8 cellular contexts compared by ENCODE assay signal in genomic region chr22:50271519-50271970, GRCh38. TPM values are rescaled to one million over a fixed set of nuclear protein-coding genes. Genes with fewer than 3 reads are reported as not detected.
A peak's percentile ranks its signal among the peaks of the same experiment; 100 is the strongest.
DNase-seq lines count a peak whose midpoint lies in the region; ATAC-seq, FAIRE-seq and TF ChIP-seq lines count a peak whose summit lies in the region.

No MANE protein-coding gene starts in this region.

- H3K9ac ChIP-seq in iPS-15b (ENCODE audit: low read depth, low read length), result no peak overlapping the region

- H3K9me3 ChIP-seq in Caco-2, result no peaks in the 10 kb centered on the region
- peaks cover 8% of the 10 kb centered on the region for H3K9me3 ChIP-seq in SJSA1 (replicated peaks)
- no peaks in the 10 kb centered on the region for H3K9me3 ChIP-seq in iPS-15b (ENCODE audit: control insufficient read depth, insufficient read depth, low read length)

- DNase-seq in Caco-2, result peak; percentile 62 to 77
- DNase-seq in HTR-8/SVneo (ENCODE audit: insufficient read length, low spot score), result no peak
- DNase-seq in SJSA1 (ENCODE audit: low read depth in 1 of 2, low spot score in 2 of 2), result peak; percentile 52 to 71
- DNase-seq in astrocyte of the hippocampus (ENCODE audit: low read depth, low spot score), result peak; percentile 88
- peak; percentile 67 for DNase-seq in stimulated activated CD4-positive, alpha-beta T cell treated with anti-CD3 and anti-CD28 coated beads, Interleukin-12 subunit alpha, Interleukin-12 subunit beta, amount 100 ng/mL, for 4 hours

- no peak for ATAC-seq in HG03280 (IDR thresholded peaks at IDR 0.05; ENCODE audit: unreplicated experiment)
- ATAC-seq in GM18909 (IDR thresholded peaks at IDR 0.05; ENCODE audit: poor library complexity, unreplicated experiment), result no peak

- no peaks in the 10 kb centered on the region for H3K9me3 Mint-ChIP-seq in Caco-2 (ENCODE audit: unreplicated experiment)

- H3K27me3 ChIP-seq in Caco-2 (replicated peaks; ENCODE audit: control insufficient read depth, insufficient read depth, low read length) (no peaks in the 10 kb centered on the region), SJSA1 (replicated peaks) (peaks cover 32% of the 10 kb centered on the region), iPS-15b (ENCODE audit: control insufficient read depth, insufficient read depth, low read length) (peaks cover 28% of the 10 kb centered on the region)

- H3K4me3 Mint-ChIP-seq in Caco-2 (ENCODE audit: unreplicated experiment), result peak overlapping the region; percentile 66

- TF ChIP-seq CTCF in Caco-2 (IDR thresholded peaks at IDR 0.05; ENCODE audit: insufficient read depth in 1 of 2, low read depth in 1 of 2, low read length in 1 of 2, severe bottlenecking in 1 of 2, unreplicated experiment in 1 of 2), result peak in 1 of 2 experiments; percentile 25

- peak overlapping the region; percentile 45 for H3K4me3 ChIP-seq in Caco-2 (ENCODE audit: low read depth, low read length)
- no peak overlapping the region; the same call in 1 of the 2 replicates for H3K4me3 ChIP-seq in SJSA1
- H3K4me3 ChIP-seq in iPS-15b (ENCODE audit: low read depth, low read length), result peak overlapping the region; percentile 41

- no peak overlapping the region for H3K27ac Mint-ChIP-seq in Caco-2 (ENCODE audit: unreplicated experiment)

- H3K4me1 ChIP-seq in Caco-2 (peaks cover 16% of the 10 kb centered on the region), SJSA1 (replicated peaks) (peaks cover 14% of the 10 kb centered on the region), iPS-15b (ENCODE audit: control insufficient read depth, insufficient read depth, low read length) (no peaks in the 10 kb centered on the region)

- BruUV-seq in Caco-2 (replicated peaks; lab: Mats Ljungman, UMichigan), result no TSS peak

- H3K27ac ChIP-seq in SJSA1, result no peak overlapping the region

- CTCF ChIA-PET in Caco-2 (lab: Charles Lee), result interaction anchor here (0.6 to 1.4 kb wide), 4 partner anchors 20 to 431 kb away, joined by 3 to 6 read pairs (median 6); partner anchors contain the start of gene HDAC10

- peaks cover 3% of the 10 kb centered on the region for H3K36me3 ChIP-seq in Caco-2 (ENCODE audit: control insufficient read depth, insufficient read depth, low read length)
- H3K36me3 ChIP-seq in SJSA1, result peaks cover 19% of the 10 kb centered on the region
- peaks cover 21% of the 10 kb centered on the region for H3K36me3 ChIP-seq in iPS-15b (ENCODE audit: control insufficient read depth, insufficient read depth, low read length)

- no peaks in the 10 kb centered on the region for H3K27me3 Mint-ChIP-seq in Caco-2 (ENCODE audit: insufficient read depth, unreplicated experiment)

- peak; percentile 72 for FAIRE-seq in HTR-8/SVneo (lab: Jason Lieb, UNC)

- peaks cover 42% of the 10 kb centered on the region for H3K36me3 Mint-ChIP-seq in Caco-2 (ENCODE audit: insufficient read depth, unreplicated experiment)

- H3K4me1 Mint-ChIP-seq in Caco-2 (ENCODE audit: low read depth, unreplicated experiment), result no peaks in the 10 kb centered on the region

- intact Hi-C loops in Caco-2 (cut with micrococcal nuclease; ENCODE audit: unreplicated experiment), result loop anchor here (5.0 kb wide), 2 partner anchors 56 to 71 kb away; partner anchors contain the start of genes DENND6B and PPP6R2

- POLR2A ChIA-PET in Caco-2 (lab: Charles Lee), result interaction anchor here (0.5 to 0.6 kb wide), 3 partner anchors 20 to 168 kb away, joined by 3 to 6 read pairs (median 5); no protein-coding TSS in a partner anchor

RNA-seq across cellular contexts. Expression of gene MAPK11, which starts 1.4 kb away (rescaled TPM):
- 1.3 and 1.4 TPM in 2 replicates for total RNA-seq in Caco-2 (2022)
- total RNA-seq in SJSA1 (2014; rRNA removed; shearing (Covaris generic)), result 1.3 and 2.2 TPM in 2 replicates

RNA-seq across cellular contexts. Expression of gene MAPK12, which starts 10.1 kb away (rescaled TPM):
- 35.6 and 37.4 TPM in 2 replicates for total RNA-seq in Caco-2 (2022)
- 1.9 and 4.8 TPM in 2 replicates for total RNA-seq in SJSA1 (2014; rRNA removed; shearing (Covaris generic))

RNA-seq across cellular contexts. Expression of gene HDAC10, which starts 20.5 kb away (rescaled TPM):
- total RNA-seq in Caco-2 (2022), result 61.3 and 63.5 TPM in 2 replicates
- 15.4 and 30.4 TPM in 2 replicates for total RNA-seq in SJSA1 (2014; rRNA removed; shearing (Covaris generic))

RNA-seq across cellular contexts. Expression of gene TUBGCP6, which starts 26.7 kb away (rescaled TPM):
- total RNA-seq in Caco-2 (2022), result 29.3 and 34.2 TPM in 2 replicates
- total RNA-seq in SJSA1 (2014; rRNA removed; shearing (Covaris generic)), result 17.4 and 25.0 TPM in 2 replicates

RNA-seq across cellular contexts. Expression of gene PLXNB2, which starts 35.9 kb away (rescaled TPM):
- 260 and 262 TPM in 2 replicates for total RNA-seq in Caco-2 (2022)
- 45.9 and 61.7 TPM in 2 replicates for total RNA-seq in SJSA1 (2014; rRNA removed; shearing (Covaris generic))
